Comparison of ENCODE assay signal across 8 cellular contexts in genomic region chr9:36328798-36329411, GRCh38.
DNase-seq lines count a peak whose midpoint lies in the region; ATAC-seq and TF ChIP-seq lines count a peak whose summit lies in the region.

No MANE protein-coding gene starts in this region.

- CTCF ChIA-PET in BJ (lab: Yijun Ruan, JAX) (interaction anchor here (0.7 to 9.5 kb wide), 25 partner anchors 10 to 539 kb away, joined by 3 to 94 read pairs (median 4); partner anchors contain the start of genes CLTA, GNE and OR2S2), WTC11 (lab: Charles Lee) (interaction anchor here (0.5 to 3.3 kb wide), 32 partner anchors 9 to 374 kb away, joined by 3 to 26 read pairs (median 3); partner anchors contain the start of genes CLTA, GNE and RECK)

- no peaks in the 10 kb centered on the region for H3K36me3 ChIP-seq in BJ (ENCODE audit: control insufficient read depth, insufficient read depth, low read length)
- peaks cover 0 to 6% (median 0%) of the 10 kb centered on the region in 3 donors for H3K36me3 ChIP-seq in esophagus squamous epithelium

- H3K4me1 Mint-ChIP-seq in WTC11 = no peaks in the 10 kb centered on the region
- peaks cover 15% of the 10 kb centered on the region for H3K4me1 Mint-ChIP-seq in nephron progenitor cell

- H3K27ac Mint-ChIP-seq in WTC11 (no peak overlapping the region), nephron progenitor cell (no peak overlapping the region)

- peaks cover 0 to 15% (median 0%) of the 10 kb centered on the region in 3 donors for H3K4me1 ChIP-seq in esophagus squamous epithelium

- in situ Hi-C loops in GM13977 (cut with MboI; ENCODE audit: low pct_unique_long_range_greater_than_20kb, low sequenced_read_pairs, unreplicated experiment) = no loop called here

- no peak for TF ChIP-seq POLR2A in esophagus squamous epithelium (IDR thresholded peaks at IDR 0.05)

- H3K27me3 Mint-ChIP-seq in WTC11 (ENCODE audit: low read depth) (no peaks in the 10 kb centered on the region), nephron progenitor cell (ENCODE audit: low read depth, poor library complexity) (no peaks in the 10 kb centered on the region)

- WGBS in esophagus squamous epithelium, 2 donors = 27 to 33% methylated on average over 8 to 9 of the region's 9 CpGs

- POLR2A ChIA-PET in BJ (lab: Charles Lee) = interaction anchor here (0.5 kb wide), 1 partner anchor 373 kb away, joined by 14 read pairs; no protein-coding TSS in a partner anchor
- POLR2A ChIA-PET in WTC11 (lab: Charles Lee) = interaction anchor here (1.1 to 1.2 kb wide), 2 partner anchors 14 to 77 kb away, joined by 3 read pairs; no protein-coding TSS in a partner anchor

- no peaks in the 10 kb centered on the region for H3K9me3 ChIP-seq in esophagus squamous epithelium

- H3K9me3 Mint-ChIP-seq in WTC11 = no peaks in the 10 kb centered on the region
- H3K9me3 Mint-ChIP-seq in nephron progenitor cell = no peaks in the 10 kb centered on the region

- TF ChIP-seq CTCF in BJ (IDR thresholded peaks at IDR 0.05; ENCODE audit: insufficient read depth, low read depth, low read length) (peak; percentile 73), GM13977 (IDR thresholded peaks at IDR 0.05; ENCODE audit: extremely low read depth, insufficient read depth, missing control alignments) (peak; percentile 65), WTC11 (IDR thresholded peaks at IDR 0.05) (peak; percentile 87), esophagus squamous epithelium (IDR thresholded peaks at IDR 0.05) (peak; percentile 62 to 94 (median 84)), nephron progenitor cell (IDR thresholded peaks at IDR 0.05) (peak; percentile 87)

- H3K4me3 ChIP-seq in BJ (ENCODE audit: low read depth, low read length) (no peak overlapping the region), esophagus squamous epithelium (no peak overlapping the region)

- H3K27me3 ChIP-seq in BJ (ENCODE audit: control insufficient read depth, insufficient read depth, low read length) = no peaks in the 10 kb centered on the region
- H3K27me3 ChIP-seq in esophagus squamous epithelium = no peaks in the 10 kb centered on the region

- DNase-seq in BJ (ENCODE audit: low read depth) (peak; percentile 12), GM13977 (ENCODE audit: low spot score) (peak; percentile 70), NCI-H2107 treated with DMSO at 0.1 percent for 48 hours (lab: John Stamatoyannopoulos, UW; ENCODE audit: unreplicated experiment) (peak; percentile 79), WTC11 (ENCODE audit: low spot score) (no peak), esophagus squamous epithelium (lab: John Stamatoyannopoulos, UW) (no peak), nephron progenitor cell (peak; percentile 53)
- no peak for DNase-seq in activated effector memory CD4-positive, alpha-beta T cell treated with anti-CD3 and anti-CD28 coated beads, Interleukin-2, amount 50 U/mL, for 16 hours

- intact Hi-C loops in esophagus squamous epithelium (cut with DNase I) = loop anchor here (5.0 kb wide), 1 partner anchor 82 kb away; no protein-coding TSS in a partner anchor

- peak overlapping the region in 1 of 4 donors; percentile 6 for H3K27ac ChIP-seq in esophagus squamous epithelium

- ATAC-seq in WTC11 (peak; percentile 62), HG02852 (IDR thresholded peaks at IDR 0.05; ENCODE audit: unreplicated experiment) (no peak)

- no peaks in the 10 kb centered on the region for H3K36me3 Mint-ChIP-seq in WTC11
- no peaks in the 10 kb centered on the region for H3K36me3 Mint-ChIP-seq in nephron progenitor cell (ENCODE audit: low read depth)

- no peak overlapping the region for H3K4me3 Mint-ChIP-seq in WTC11
- no peak overlapping the region for H3K4me3 Mint-ChIP-seq in nephron progenitor cell

TF ChIP-seq in WTC11, 78 proteins besides CTCF, POLR2A, EP300 and RAD21:
- TF ChIP-seq PRRX2 (CRISPR knock-in tag; IDR thresholded peaks at IDR 0.05) (no peak), CREM (CRISPR knock-in tag; IDR thresholded peaks at IDR 0.05) (no peak), ZNF532 (CRISPR knock-in tag; IDR thresholded peaks at IDR 0.05; ENCODE audit: borderline replicate concordance) (no peak), TCF7 (CRISPR knock-in tag; IDR thresholded peaks at IDR 0.05; ENCODE audit: low read depth) (no peak), KAT7 (CRISPR knock-in tag; IDR thresholded peaks at IDR 0.05; ENCODE audit: borderline replicate concordance) (no peak), SMAD3 (CRISPR knock-in tag; IDR thresholded peaks at IDR 0.05; ENCODE audit: borderline replicate concordance) (no peak), E2F1 (CRISPR knock-in tag; IDR thresholded peaks at IDR 0.05) (no peak), TEAD4 (CRISPR knock-in tag; IDR thresholded peaks at IDR 0.05) (no peak)

Comparison
In these comparisons a context has a peak if more than half of its experiments do, and no peak if none do; other contexts are left out.
1. DNase-seq: peak in BJ (single experiment), GM13977 (single experiment), NCI-H2107 treated with DMSO at 0.1 percent for 48 hours (single experiment) and nephron progenitor cell (single experiment); none in WTC11 (single experiment), esophagus squamous epithelium (single experiment) and activated effector memory CD4-positive, alpha-beta T cell treated with anti-CD3 and anti-CD28 coated beads, Interleukin-2, amount 50 U/mL, for 16 hours (single experiment).
2. Peak in every context shown above with its lines, with median percentiles within 50 percentile points of each other: CTCF ChIP-seq.